ENCODE assay signal across 10 cellular contexts in genomic region chr12:116863275-116863767, GRCh38. TPM values are rescaled to one million over a fixed set of nuclear protein-coding genes. Genes with fewer than 3 reads are reported as not detected.
DNase-seq lines count a peak whose midpoint lies in the region; ATAC-seq and TF ChIP-seq lines count a peak whose summit lies in the region.
"Had no signal": no experiment of that assay in that cellular context is flagged by ENCODE, and none has a peak within 500 bp of the region (broad histone marks: within the 10 kb centered on the region; RNA-seq: fewer than 3 reads in every experiment).

No MANE protein-coding gene starts in this region.

- H3K9me2 ChIP-seq in SU-DHL-6 (replicated peaks; ENCODE audit: insufficient read depth, low read length) = no peaks in the 10 kb centered on the region

- no peaks in the 10 kb centered on the region for H4K20me1 ChIP-seq in SU-DHL-6 (ENCODE audit: low read depth, low read length)

- H3K9me3 ChIP-seq in SU-DHL-6 (ENCODE audit: insufficient read depth, low read length) (no peaks in the 10 kb centered on the region), ovary (no peaks in the 10 kb centered on the region)

- no peak for TF ChIP-seq EP300 in ovary (IDR thresholded peaks at IDR 0.05)

- H3K36me3 ChIP-seq in SU-DHL-6 (ENCODE audit: low read length) = no peaks in the 10 kb centered on the region
- no peaks in the 10 kb centered on the region for H3K36me3 ChIP-seq in ovary

- DNase-seq in AG09309 (ENCODE audit: low read depth) = no peak
- DNase-seq in islet precursor cell = peak; percentile 84
- no peak for DNase-seq in ovary
- DNase-seq in SW480 (ENCODE audit: low spot score) = no peak
- DNase-seq in activated naive CD4-positive, alpha-beta T cell (lab: John Stamatoyannopoulos, UW) = no peak
- DNase-seq: NCI-H2081 treated with DMSO at 0.1 percent for 48 hours had no signal

- H3K27me3 ChIP-seq in SU-DHL-6 (ENCODE audit: low read length) (no peaks in the 10 kb centered on the region), ovary (no peaks in the 10 kb centered on the region)

- TF ChIP-seq POLR2A in ovary (IDR thresholded peaks at IDR 0.05) = no peak

- 48 to 58% (median 53%) methylated on average over 6 of the region's 6 CpGs for WGBS in ovary, 3 donors

- no peak overlapping the region for H3K27ac ChIP-seq in SU-DHL-6 (ENCODE audit: low read depth, low read length)
- no peak overlapping the region for H3K27ac ChIP-seq in ovary

- ATAC-seq in GM19463 (IDR thresholded peaks at IDR 0.05; ENCODE audit: unreplicated experiment) = no peak

- peaks cover 4% of the 10 kb centered on the region for H3K4me1 ChIP-seq in ovary (ENCODE audit: insufficient read depth)

- intact Hi-C loops in ovary (cut with DNase I) = no loop called here

- no peaks in the 10 kb centered on the region for H3K79me2 ChIP-seq in SU-DHL-6 (ENCODE audit: insufficient read depth, low read length)

- H2AFZ ChIP-seq in SU-DHL-6 (ENCODE audit: low read depth, low read length, severe bottlenecking) = no peak overlapping the region

- no peak overlapping the region for H3K9ac ChIP-seq in SU-DHL-6 (ENCODE audit: low read length)

- peaks cover 23% of the 10 kb centered on the region for H3F3A ChIP-seq in SU-DHL-6 (ENCODE audit: insufficient read depth)

- H3K4me3 ChIP-seq in AG09309 (ENCODE audit: control insufficient read depth, low read depth, low read length) (no peak overlapping the region), SU-DHL-6 (ENCODE audit: insufficient read depth, low read length, poor library complexity, severe bottlenecking) (no peak overlapping the region), ovary (no peak overlapping the region)

- no peak overlapping the region for H3K4me2 ChIP-seq in SU-DHL-6 (ENCODE audit: low read depth, low read length, poor library complexity, severe bottlenecking)

- TF ChIP-seq CTCF in AG09309 (IDR thresholded peaks at IDR 0.05; ENCODE audit: control insufficient read depth, insufficient read depth, low read depth, low read length, missing control alignments) (peak; percentile 67), GM12873 (IDR thresholded peaks at IDR 0.05; ENCODE audit: insufficient read depth, low read depth, low read length, missing control alignments) (peak; percentile 86), SU-DHL-6 (IDR thresholded peaks at IDR 0.05; ENCODE audit: insufficient read depth, low read length, poor library complexity, severe bottlenecking) (peak; percentile 89), ovary (IDR thresholded peaks at IDR 0.05) (no peak)

RNA-seq across cellular contexts. Expression of gene HRK, which starts 17.9 kb away (rescaled TPM):
- total RNA-seq in ovary = under 1 TPM in 5 of 7 donors, not detected in 2; under 0.01 to 0.30 (median 0.20) TPM
- polyA plus RNA-seq in ovary = under 1 TPM in 1 of 2 donors, not detected in 1; 0.08 TPM
- total RNA-seq: activated naive CD4-positive, alpha-beta T cell treated with anti-CD3 and anti-CD28 coated beads, Interleukin-2, amount 50 U/mL, for 72 hours had no signal

RNA-seq across cellular contexts. Expression of gene FBXW8, which starts 47.4 kb away (rescaled TPM):
- total RNA-seq in ovary = 10 to 100 TPM in 6 of 7 donors, 1 to 10 TPM in 1; 8.3 to 23.1 (median 16.9) TPM
- 10 to 100 TPM in 1 of 2 donors, 1 to 10 TPM in 1; 7.4 to 13.9 TPM for polyA plus RNA-seq in ovary

Comparison
In these comparisons a context has a peak if more than half of its experiments do, and no peak if none do; other contexts are left out.
1. CTCF ChIP-seq: peak in AG09309 (single experiment), GM12873 (single experiment) and SU-DHL-6 (single experiment); none in ovary (0 of 3).